27 cellular contexts compared by ENCODE assay signal in genomic region chrX:78659955-78660354, GRCh38. TPM values are rescaled to one million over a fixed set of nuclear protein-coding genes. Genes with fewer than 3 reads are reported as not detected.
DNase-seq lines count a peak whose midpoint lies in the region; ATAC-seq, FAIRE-seq and TF ChIP-seq lines count a peak whose summit lies in the region.
"Had no signal": no experiment of that assay in that cellular context is flagged by ENCODE, and none has a peak within 500 bp of the region (broad histone marks: within the 10 kb centered on the region; RNA-seq: fewer than 3 reads in every experiment).

No MANE protein-coding gene starts in this region.

- peaks cover 33% of the 10 kb centered on the region for H3K4me1 Mint-ChIP-seq in chondrocyte (ENCODE audit: low read depth)

- 47% methylated on average over 2 of the region's 2 CpGs for WGBS in smooth muscle cell (ENCODE audit: low lambda C conversion rate)

- H3K9me3 ChIP-seq in Loucy (ENCODE audit: insufficient read depth, low read depth, low read length) (no peaks in the 10 kb centered on the region), smooth muscle cell (replicated peaks; ENCODE audit: low read depth) (peaks cover 3% of the 10 kb centered on the region), Peyer's patch (no peaks in the 10 kb centered on the region)
- H3K9me3 ChIP-seq: sigmoid colon had no signal

- no peak overlapping the region for H3K4me3 Mint-ChIP-seq in chondrocyte (ENCODE audit: unreplicated experiment)
- H3K4me3 Mint-ChIP-seq: activated B cell treated with CpG ODN at 0.5 μM for 24 hours; activated CD8-positive, alpha-beta T cell treated with anti-CD3 and anti-CD28 coated beads, Interleukin-2, amount 10 ng/mL, durations not matched to agents 7 days and 5 days; activated T-cell treated with anti-CD3 and anti-CD28 coated beads, Interleukin-2, amount 50 U/mL, for 24 hours; dendritic cell treated with granulocyte-macrophage colony-stimulating factor and Interleukin-4, amounts not matched to agents 40 ng/mL and 50 ng/mL, for 4 days; nephron had no signal

- H3K79me2 ChIP-seq in Loucy (ENCODE audit: insufficient read depth, low read length) (no peaks in the 10 kb centered on the region), smooth muscle cell (ENCODE audit: low read depth) (no peaks in the 10 kb centered on the region)
- H3K79me2 ChIP-seq: parathyroid adenoma had no signal

- H3K27ac ChIP-seq in smooth muscle cell (ENCODE audit: low read depth): peak overlapping the region; percentile 1
- no peak overlapping the region for H3K27ac ChIP-seq in Peyer's patch
- H3K27ac ChIP-seq: cardiac muscle cell, parathyroid adenoma, SK-N-MC had no signal

- no peak for TF ChIP-seq POLR2A in Peyer's patch (IDR thresholded peaks at IDR 0.05)

- H3K9ac ChIP-seq in Loucy (ENCODE audit: low read depth, low read length, poor library complexity, severe bottlenecking) (no peak overlapping the region), smooth muscle cell (ENCODE audit: low read depth) (no peak overlapping the region)
- H3K9ac ChIP-seq: parathyroid adenoma had no signal

- H3K4me1 ChIP-seq in Loucy (ENCODE audit: insufficient read depth, low read length, poor library complexity, severe bottlenecking) (peaks cover 38% of the 10 kb centered on the region), smooth muscle cell (ENCODE audit: low read depth) (no peaks in the 10 kb centered on the region), Peyer's patch (no peaks in the 10 kb centered on the region)
- H3K4me1 ChIP-seq: parathyroid adenoma, sigmoid colon had no signal

- peak; percentile 76 for FAIRE-seq in GM18507 (lab: Jason Lieb, UNC)
- FAIRE-seq: endometrium had no signal

- H3K27me3 ChIP-seq in Loucy (ENCODE audit: insufficient read depth, low read length, poor library complexity, severe bottlenecking): no peaks in the 10 kb centered on the region
- no peaks in the 10 kb centered on the region for H3K27me3 ChIP-seq in smooth muscle cell (ENCODE audit: low read depth)
- no peaks in the 10 kb centered on the region for H3K27me3 ChIP-seq in Peyer's patch
- H3K27me3 ChIP-seq: cardiac muscle cell, sigmoid colon had no signal

- H3K4me3 ChIP-seq in Loucy (ENCODE audit: low read length, poor library complexity, severe bottlenecking): no peak overlapping the region
- H3K4me3 ChIP-seq in smooth muscle cell: no peak overlapping the region
- H3K4me3 ChIP-seq in Peyer's patch: no peak overlapping the region
- H3K4me3 ChIP-seq: cardiac muscle cell, sigmoid colon, SK-N-MC had no signal

- no peaks in the 10 kb centered on the region for H3F3A ChIP-seq in Loucy (ENCODE audit: low read depth)
- no peaks in the 10 kb centered on the region for H3F3A ChIP-seq in smooth muscle cell (ENCODE audit: low read depth)

- H2AFZ ChIP-seq in Loucy (ENCODE audit: low read length) (peak overlapping the region; percentile 49; the same call in 1 of the 2 replicates), smooth muscle cell (ENCODE audit: low read depth) (no peak overlapping the region)
- H2AFZ ChIP-seq: parathyroid adenoma had no signal

- no peaks in the 10 kb centered on the region for H3K27me3 Mint-ChIP-seq in chondrocyte (ENCODE audit: low read depth)
- H3K27me3 Mint-ChIP-seq: activated B cell treated with CpG ODN at 0.5 μM for 24 hours; CD8-positive, alpha-beta memory T cell; dendritic cell treated with granulocyte-macrophage colony-stimulating factor and Interleukin-4, amounts not matched to agents 40 ng/mL and 50 ng/mL, for 4 days had no signal

- no peak for DNase-seq in GM18507 (ENCODE audit: extremely low spot score, insufficient read length, low read depth)
- DNase-seq in chondrocyte (ENCODE audit: low spot score): no peak
- DNase-seq in smooth muscle cell (lab: John Stamatoyannopoulos, UW; ENCODE audit: unreplicated experiment): no peak
- no peak for DNase-seq in Peyer's patch
- DNase-seq in NCI-H1436 (lab: John Stamatoyannopoulos, UW): no peak
- DNase-seq: activated B cell treated with CpG ODN at 0.5 μM for 24 hours; activated CD8-positive, alpha-beta T cell treated with anti-CD3 and anti-CD28 coated beads, Interleukin-2, amount 10 ng/mL, durations not matched to agents 7 days and 5 days; activated naive CD4-positive, alpha-beta T cell treated with Interleukin-2 at 50 U/mL for 16 hours; activated T-cell treated with anti-CD3 and anti-CD28 coated beads, Interleukin-2, amount 50 U/mL, for 24 hours; CD8-positive, alpha-beta memory T cell; glutamatergic neuron; left cardiac atrium; NCI-H1417; NCI-H510A; RPMI8226; sigmoid colon; T-helper 9 cell had no signal

- H3K4me2 ChIP-seq in Loucy (ENCODE audit: low read depth, low read length, poor library complexity, severe bottlenecking) (no peak overlapping the region), smooth muscle cell (no peak overlapping the region)

- peak overlapping the region; percentile 83 for H3K27ac Mint-ChIP-seq in chondrocyte (ENCODE audit: unreplicated experiment)
- H3K27ac Mint-ChIP-seq: activated B cell treated with CpG ODN at 0.5 μM for 24 hours; activated T-cell treated with anti-CD3 and anti-CD28 coated beads, Interleukin-2, amount 50 U/mL, for 24 hours; dendritic cell treated with granulocyte-macrophage colony-stimulating factor and Interleukin-4, amounts not matched to agents 40 ng/mL and 50 ng/mL, for 4 days; nephron had no signal

- no peak for ATAC-seq in HG02938 (IDR thresholded peaks at IDR 0.05; ENCODE audit: unreplicated experiment)

- no peaks in the 10 kb centered on the region for H3K9me2 ChIP-seq in Loucy (replicated peaks; ENCODE audit: low read depth, low read length)

- TF ChIP-seq CTCF in Loucy (conservative IDR thresholded peaks at IDR 0.05; ENCODE audit: low read length): no peak
- no peak for TF ChIP-seq CTCF in chondrocyte (IDR thresholded peaks at IDR 0.05)
- TF ChIP-seq CTCF in smooth muscle cell (IDR thresholded peaks at IDR 0.05; ENCODE audit: borderline replicate concordance, insufficient read depth, poor library complexity, severe bottlenecking): no peak
- no peak for TF ChIP-seq CTCF in Peyer's patch (IDR thresholded peaks at IDR 0.05)

- H3K36me3 ChIP-seq in Loucy (ENCODE audit: insufficient read depth, low read length) (no peaks in the 10 kb centered on the region), smooth muscle cell (ENCODE audit: low read depth) (no peaks in the 10 kb centered on the region), Peyer's patch (no peaks in the 10 kb centered on the region)
- H3K36me3 ChIP-seq: cardiac muscle cell, sigmoid colon had no signal

- no peaks in the 10 kb centered on the region for H3K9me3 Mint-ChIP-seq in chondrocyte (ENCODE audit: low read depth)
- H3K9me3 Mint-ChIP-seq: activated B cell treated with CpG ODN at 0.5 μM for 24 hours; activated T-cell treated with anti-CD3 and anti-CD28 coated beads, Interleukin-2, amount 50 U/mL, for 24 hours; CD8-positive, alpha-beta memory T cell; dendritic cell treated with granulocyte-macrophage colony-stimulating factor and Interleukin-4, amounts not matched to agents 40 ng/mL and 50 ng/mL, for 4 days had no signal

- no peaks in the 10 kb centered on the region for H4K20me1 ChIP-seq in Loucy (ENCODE audit: insufficient read depth, low read length, poor library complexity, severe bottlenecking)
- H4K20me1 ChIP-seq in smooth muscle cell (ENCODE audit: low read depth): no peaks in the 10 kb centered on the region

- no peaks in the 10 kb centered on the region for H3K36me3 Mint-ChIP-seq in chondrocyte (ENCODE audit: low read depth)
- H3K36me3 Mint-ChIP-seq: CD8-positive, alpha-beta memory T cell had no signal

RNA-seq across cellular contexts. Expression of gene RTL3, which starts 0.8 kb away (rescaled TPM):
- total RNA-seq in chondrocyte: 0.22 to 0.28 TPM (median 0.24 TPM) in 3 replicates
- not detected in 2 replicates for total RNA-seq in smooth muscle cell
- polyA plus RNA-seq in smooth muscle cell: not detected in 2 replicates
- under 1 TPM in 1 of 4 donors, not detected in 3; 0.94 TPM for total RNA-seq in Peyer's patch
- total RNA-seq: activated B cell treated with CpG ODN at 0.5 μM for 24 hours; cardiac muscle cell; CD8-positive, alpha-beta memory T cell; MCF 10A; temporal lobe had no signal
- polyA plus RNA-seq: cardiac muscle cell; CD8-positive, alpha-beta memory T cell had no signal
